ENCODE assay signal across 15 cellular contexts in the genomic region with DNA sequence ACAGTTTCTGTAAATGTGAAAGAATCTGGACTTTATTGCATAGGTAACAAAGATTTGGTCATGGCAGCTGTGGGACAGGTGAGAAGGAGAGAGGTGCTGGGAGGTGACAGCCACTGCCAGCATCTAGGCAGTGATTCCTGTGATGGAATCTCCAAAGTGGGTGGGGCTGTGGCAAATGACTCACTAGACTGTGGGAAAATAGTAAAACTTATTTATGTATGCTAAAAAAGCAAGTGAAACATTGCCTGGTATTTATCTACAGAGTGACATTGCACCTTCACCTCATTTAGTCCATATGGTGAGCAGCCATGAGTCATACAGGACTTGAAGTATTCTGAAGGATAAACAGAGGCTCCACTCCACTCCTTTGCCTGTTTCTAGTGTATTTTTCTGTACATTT.
DNase-seq lines count a peak whose midpoint lies in the region; ATAC-seq and TF ChIP-seq lines count a peak whose summit lies in the region.
"Had no signal": no experiment of that assay in that cellular context is flagged by ENCODE, and none has a peak within 500 bp of the region (broad histone marks: within the 10 kb centered on the region; RNA-seq: fewer than 3 reads in every experiment).

No MANE protein-coding gene starts in this region.

- H3K4me1 Mint-ChIP-seq in activated CD8-positive, alpha-beta memory T cell treated with anti-CD3 and anti-CD28 coated beads, Interleukin-2, amount 10 ng/mL, durations not matched to agents 7 days and 5 days = peaks cover 7% of the 10 kb centered on the region

- peaks cover 8% of the 10 kb centered on the region for H3K4me1 ChIP-seq in PC-3 (ENCODE audit: insufficient read depth, low read length)
- H3K4me1 ChIP-seq: gastrocnemius medialis, HAP-1, pancreas, uterus had no signal

- no peak overlapping the region for H2AFZ ChIP-seq in PC-3 (ENCODE audit: low read length)

- no peak overlapping the region for H3K4me3 ChIP-seq in PC-3 (ENCODE audit: low read length)
- H3K4me3 ChIP-seq: gastrocnemius medialis, HAP-1, pancreas, uterus had no signal

- CTCF ChIA-PET in activated CD8-positive, alpha-beta memory T cell treated with anti-CD3 and anti-CD28 coated beads, Interleukin-2, amount 10 ng/mL, durations not matched to agents 7 days and 5 days (lab: Charles Lee) = no interaction called here
- CTCF ChIA-PET in PC-3 (lab: Charles Lee) = no interaction called here

- no peak overlapping the region for H3K4me3 Mint-ChIP-seq in activated CD8-positive, alpha-beta memory T cell treated with anti-CD3 and anti-CD28 coated beads, Interleukin-2, amount 10 ng/mL, durations not matched to agents 7 days and 5 days

- no peaks in the 10 kb centered on the region for H3K9me3 Mint-ChIP-seq in activated CD8-positive, alpha-beta memory T cell treated with anti-CD3 and anti-CD28 coated beads, Interleukin-2, amount 10 ng/mL, durations not matched to agents 7 days and 5 days (ENCODE audit: low read depth)

- intact Hi-C loops in PC-3 (cut with micrococcal nuclease) (no loop called here), left cardiac atrium (cut with DNase I) (no loop called here)

- no peaks in the 10 kb centered on the region for H3K9me3 ChIP-seq in PC-3 (ENCODE audit: low read length)
- H3K9me3 ChIP-seq: gastrocnemius medialis, HAP-1, pancreas, uterus had no signal

- H3K27me3 ChIP-seq in PC-3 (ENCODE audit: low read length) = no peaks in the 10 kb centered on the region
- H3K27me3 ChIP-seq: gastrocnemius medialis, pancreas, uterus had no signal

- no peak overlapping the region for H3K4me2 ChIP-seq in PC-3 (ENCODE audit: low read length)

- H3F3A ChIP-seq in PC-3 (ENCODE audit: low read length, unreplicated experiment) = no peaks in the 10 kb centered on the region

- H3K27ac Mint-ChIP-seq in activated CD8-positive, alpha-beta memory T cell treated with anti-CD3 and anti-CD28 coated beads, Interleukin-2, amount 10 ng/mL, durations not matched to agents 7 days and 5 days = no peak overlapping the region

- TF ChIP-seq CTCF in PC-3 (conservative IDR thresholded peaks at IDR 0.05; ENCODE audit: low read depth, low read length) = no peak

- H3K27ac ChIP-seq in PC-3 (ENCODE audit: low read length) = no peak overlapping the region
- H3K27ac ChIP-seq: gastrocnemius medialis, pancreas, uterus had no signal

- BruUV-seq in PC-3 (replicated peaks; lab: Mats Ljungman, UMichigan) = no TSS peak

- H3K27me3 Mint-ChIP-seq in activated CD8-positive, alpha-beta memory T cell treated with anti-CD3 and anti-CD28 coated beads, Interleukin-2, amount 10 ng/mL, durations not matched to agents 7 days and 5 days = peaks cover 34% of the 10 kb centered on the region

- DNase-seq in activated CD8-positive, alpha-beta memory T cell treated with anti-CD3 and anti-CD28 coated beads, Interleukin-2, amount 10 ng/mL, durations not matched to agents 7 days and 5 days = no peak
- no peak for DNase-seq in activated CD8-positive, alpha-beta memory T cell treated with anti-CD3 and anti-CD28 coated beads for 24 hours
- DNase-seq in PC-3 = peak; percentile 65
- peak; percentile 1 for DNase-seq in stimulated activated CD8-positive, alpha-beta memory T cell treated with anti-CD3 and anti-CD28 coated beads, Interleukin-12 subunit alpha, Interleukin-12 subunit beta, amount 100 ng/mL, for 24 hours (ENCODE audit: extremely low read depth)
- no peak for DNase-seq in superior temporal gyrus (ENCODE audit: extremely low spot score)
- no peak for DNase-seq in DMS153 (lab: John Stamatoyannopoulos, UW)
- DNase-seq in left cardiac atrium = no peak
- DNase-seq: cerebellar nuclear complex, gastrocnemius medialis, MV-4-11, NCI-H526 treated with DMSO at 0.1 percent for 48 hours, pancreas, uterus had no signal

- no peak overlapping the region for H3K9ac ChIP-seq in PC-3 (ENCODE audit: low read length)

- H3K79me2 ChIP-seq in PC-3 (ENCODE audit: low read length) = no peaks in the 10 kb centered on the region

- ATAC-seq in activated CD8-positive, alpha-beta memory T cell treated with anti-CD3 and anti-CD28 coated beads, Interleukin-2, amount 10 ng/mL, durations not matched to agents 7 days and 5 days = peak; percentile 36
- peak; percentile 78 for ATAC-seq in PC-3
- ATAC-seq in esophagus mucosa = peak; percentile 45
- no peak for ATAC-seq in left cardiac atrium
- ATAC-seq: gastrocnemius medialis, pancreas had no signal

- no peaks in the 10 kb centered on the region for H3K9me2 ChIP-seq in PC-3 (replicated peaks; ENCODE audit: low read length)

- POLR2A ChIA-PET in PC-3 (lab: Charles Lee; ENCODE audit: unreplicated experiment) = no interaction called here

- H3K36me3 ChIP-seq in PC-3 (ENCODE audit: low read depth, low read length) = no peaks in the 10 kb centered on the region
- H3K36me3 ChIP-seq: gastrocnemius medialis, HAP-1, pancreas, uterus had no signal

- H3K36me3 Mint-ChIP-seq in activated CD8-positive, alpha-beta memory T cell treated with anti-CD3 and anti-CD28 coated beads, Interleukin-2, amount 10 ng/mL, durations not matched to agents 7 days and 5 days = no peaks in the 10 kb centered on the region

- H4K20me1 ChIP-seq in PC-3 (ENCODE audit: low read length) = no peaks in the 10 kb centered on the region

Comparison
In these comparisons a context has a peak if more than half of its experiments do, and no peak if none do; other contexts are left out.
1. ATAC-seq: peak in activated CD8-positive, alpha-beta memory T cell treated with anti-CD3 and anti-CD28 coated beads, Interleukin-2, amount 10 ng/mL, durations not matched to agents 7 days and 5 days (single experiment), PC-3 (single experiment) and esophagus mucosa (single experiment); none in left cardiac atrium (0 of 2).
2. DNase-seq: peak in PC-3 (single experiment) and stimulated activated CD8-positive, alpha-beta memory T cell treated with anti-CD3 and anti-CD28 coated beads, Interleukin-12 subunit alpha, Interleukin-12 subunit beta, amount 100 ng/mL, for 24 hours (single experiment); none in activated CD8-positive, alpha-beta memory T cell treated with anti-CD3 and anti-CD28 coated beads, Interleukin-2, amount 10 ng/mL, durations not matched to agents 7 days and 5 days (single experiment), activated CD8-positive, alpha-beta memory T cell treated with anti-CD3 and anti-CD28 coated beads for 24 hours (single experiment), superior temporal gyrus (single experiment), DMS153 (single experiment) and left cardiac atrium (single experiment).